ENCODE assay signal across 6 cellular contexts in the genomic region with DNA sequence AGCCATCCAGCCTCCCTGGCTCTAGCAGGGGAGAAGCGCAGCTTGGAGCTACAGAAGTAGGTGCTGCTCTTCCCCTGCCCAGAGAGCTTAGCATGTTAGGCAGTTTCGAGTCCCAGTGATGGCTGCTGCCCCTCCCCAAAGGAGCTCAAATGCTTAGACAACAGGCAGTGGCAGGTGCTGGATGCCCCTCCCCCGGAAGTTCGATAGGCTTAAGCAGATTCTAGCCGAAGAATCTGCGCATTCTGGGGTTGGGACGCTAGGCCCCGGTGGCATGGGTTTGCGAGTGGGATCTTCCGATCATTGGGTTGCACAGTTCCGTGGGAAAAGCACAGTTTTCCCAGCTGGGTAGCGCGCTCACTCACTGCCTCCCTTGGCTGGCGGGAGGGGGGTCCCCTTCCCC.
"Had no signal": no experiment of that assay in that cellular context is flagged by ENCODE, and none has a peak within 500 bp of the region (broad histone marks: within the 10 kb centered on the region; RNA-seq: fewer than 3 reads in every experiment).

No MANE protein-coding gene starts in this region.

- H3K9ac ChIP-seq: GM23248 had no signal

- DNase-seq: GM23248, H7, HFFc6, KBM-7 had no signal

- H3K4me1 ChIP-seq: HAP-1 had no signal

- H3K27ac ChIP-seq: GM23248, HL-60 had no signal

- H2AFZ ChIP-seq: GM23248 had no signal

- H3K36me3 ChIP-seq: HAP-1 had no signal

- H3K4me3 ChIP-seq: GM23248, HAP-1 had no signal
